ENCODE assay signal across 1 cellular context in the genomic region with DNA sequence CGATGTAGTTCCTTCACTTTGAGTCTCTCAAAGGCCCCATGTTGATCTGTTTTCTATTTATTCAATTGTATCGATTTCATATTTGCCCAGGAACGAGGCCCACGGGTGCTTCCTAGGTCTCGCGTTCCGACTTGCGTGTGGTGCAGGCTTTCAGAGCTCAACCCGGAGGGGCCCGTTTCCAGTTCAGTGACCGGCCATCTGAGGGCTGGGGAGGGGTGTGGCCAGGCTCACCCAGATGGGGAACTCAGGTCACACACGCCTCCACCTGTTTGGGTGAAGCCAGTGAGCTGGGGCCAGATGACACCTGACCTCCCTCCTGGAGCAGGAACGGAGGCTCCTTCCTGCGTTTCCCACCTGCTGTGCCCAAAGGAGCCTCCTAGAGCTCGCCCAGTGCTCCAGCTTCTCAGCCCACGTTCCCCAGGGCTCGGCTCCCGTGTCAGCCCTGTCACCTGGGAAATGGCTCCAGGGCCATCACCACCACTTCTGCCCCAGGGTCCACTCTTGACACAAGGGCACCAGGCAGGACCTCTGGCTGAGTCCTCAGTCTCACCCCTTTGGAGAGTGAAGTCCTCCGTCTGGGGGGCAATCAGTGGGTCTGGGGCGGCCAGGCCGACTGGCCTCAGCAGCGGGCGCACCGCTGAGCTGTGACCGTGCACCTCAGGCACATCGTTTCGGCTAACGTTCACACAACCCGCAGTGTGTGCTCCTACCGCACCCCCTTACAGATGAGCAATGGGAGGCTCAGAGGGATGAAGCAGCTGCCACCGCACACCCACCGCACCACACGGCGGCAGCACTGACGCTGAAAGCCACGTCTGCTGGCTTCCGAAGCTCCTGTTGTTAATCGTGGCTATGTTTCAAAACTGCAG.
A peak's percentile ranks its signal among the peaks of the same experiment; 100 is the strongest.
TF ChIP-seq lines count a peak whose summit lies in the region.

No MANE protein-coding gene starts in this region.

TF ChIP-seq in K562, 482 proteins besides CTCF, POLR2A, EP300 and RAD21:
- TF ChIP-seq STAT5B (CRISPR knock-in tag; IDR thresholded peaks at IDR 0.05), result no peak
- TF ChIP-seq, protein P1, sequence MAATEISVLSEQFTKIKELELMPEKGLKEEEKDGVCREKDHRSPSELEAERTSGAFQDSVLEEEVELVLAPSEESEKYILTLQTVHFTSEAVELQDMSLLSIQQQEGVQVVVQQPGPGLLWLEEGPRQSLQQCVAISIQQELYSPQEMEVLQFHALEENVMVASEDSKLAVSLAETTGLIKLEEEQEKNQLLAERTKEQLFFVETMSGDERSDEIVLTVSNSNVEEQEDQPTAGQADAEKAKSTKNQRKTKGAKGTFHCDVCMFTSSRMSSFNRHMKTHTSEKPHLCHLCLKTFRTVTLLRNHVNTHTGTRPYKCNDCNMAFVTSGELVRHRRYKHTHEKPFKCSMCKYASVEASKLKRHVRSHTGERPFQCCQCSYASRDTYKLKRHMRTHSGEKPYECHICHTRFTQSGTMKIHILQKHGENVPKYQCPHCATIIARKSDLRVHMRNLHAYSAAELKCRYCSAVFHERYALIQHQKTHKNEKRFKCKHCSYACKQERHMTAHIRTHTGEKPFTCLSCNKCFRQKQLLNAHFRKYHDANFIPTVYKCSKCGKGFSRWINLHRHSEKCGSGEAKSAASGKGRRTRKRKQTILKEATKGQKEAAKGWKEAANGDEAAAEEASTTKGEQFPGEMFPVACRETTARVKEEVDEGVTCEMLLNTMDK (IDR thresholded peaks at IDR 0.05; ENCODE audit: borderline replicate concordance, insufficient read depth, low read depth, low read length, poor library complexity, severe bottlenecking), result peak; percentile 49
